In genomic region chr19:40403262-40403984, GRCh38 we compare ENCODE assay signal across 8 cellular contexts. TPM values are rescaled to one million over a fixed set of nuclear protein-coding genes. Genes with fewer than 3 reads are reported as not detected.
A peak's percentile ranks its signal among the peaks of the same experiment; 100 is the strongest.
DNase-seq lines count a peak whose midpoint lies in the region; ATAC-seq and TF ChIP-seq lines count a peak whose summit lies in the region.

No MANE protein-coding gene starts in this region.

- H3K36me3 Mint-ChIP-seq in activated CD4-positive, alpha-beta T cell treated with anti-CD3 and anti-CD28 coated beads, Interleukin-2, amount 10 ng/mL, durations not matched to agents 24 days and 14 days (ENCODE audit: low read depth) = no peaks in the 10 kb centered on the region

- TF ChIP-seq CTCF in 22Rv1 (IDR thresholded peaks at IDR 0.05) (0 out of 2 replicates have a peak, but pooled peaks have one; percentile 6), lower leg skin (IDR thresholded peaks at IDR 0.05) (no peak)

- peak overlapping the region; percentile 77 for H3K27ac ChIP-seq in 22Rv1

- ATAC-seq in GM18502 (IDR thresholded peaks at IDR 0.05; ENCODE audit: poor library complexity, unreplicated experiment) (peak; percentile 60), HG03064 (IDR thresholded peaks at IDR 0.05; ENCODE audit: low read depth, unreplicated experiment) (peak; percentile 47)

- H3K27me3 Mint-ChIP-seq in activated CD4-positive, alpha-beta T cell treated with anti-CD3 and anti-CD28 coated beads, Interleukin-2, amount 10 ng/mL, durations not matched to agents 24 days and 14 days = peaks cover 3% of the 10 kb centered on the region

- intact Hi-C loops in activated CD4-positive, alpha-beta T cell treated with anti-CD3 and anti-CD28 coated beads, Interleukin-2, amount 10 ng/mL, durations not matched to agents 24 days and 14 days (cut with micrococcal nuclease) = no loop called here
- intact Hi-C loops in lower leg skin (cut with DNase I; ENCODE audit: low total_unique reads) = no loop called here

- no peaks in the 10 kb centered on the region for H3K9me3 Mint-ChIP-seq in activated CD4-positive, alpha-beta T cell treated with anti-CD3 and anti-CD28 coated beads, Interleukin-2, amount 10 ng/mL, durations not matched to agents 24 days and 14 days

- H3K4me3 Mint-ChIP-seq in activated CD4-positive, alpha-beta T cell treated with anti-CD3 and anti-CD28 coated beads, Interleukin-2, amount 10 ng/mL, durations not matched to agents 24 days and 14 days = peak overlapping the region; percentile 88

- DNase-seq in NCI-H446 (lab: John Stamatoyannopoulos, UW) (peak; percentile 30 to 79), dedifferentiated amniotic fluid mesenchymal stem cell (ENCODE audit: extremely low spot score) (peak; percentile 46), lower leg skin (ENCODE audit: low spot score in 2 of 2) (peak; percentile 90 to 97)
- peak; percentile 95 for DNase-seq in activated CD4-positive, alpha-beta T cell treated with anti-CD3 and anti-CD28 coated beads, Interleukin-2, amount 10 ng/mL, durations not matched to agents 24 days and 14 days
- peak; percentile 29 to 53 (median 33) for DNase-seq in stimulated activated CD4-positive, alpha-beta T cell treated with anti-CD3 and anti-CD28 coated beads, TNF-alpha, amount 100 ng/mL, for 1 hour (ENCODE audit: low read depth in 3 of 3, low spot score in 1 of 3)

- 1% methylated on average over 41 of the region's 41 CpGs for WGBS in lower leg skin, 2 donors

- peaks cover 23% of the 10 kb centered on the region for H3K4me1 Mint-ChIP-seq in activated CD4-positive, alpha-beta T cell treated with anti-CD3 and anti-CD28 coated beads, Interleukin-2, amount 10 ng/mL, durations not matched to agents 24 days and 14 days

- H3K4me3 ChIP-seq in lower leg skin (ENCODE audit: low read depth, poor library complexity, severe bottlenecking) = peak overlapping the region; percentile 42

- peak overlapping the region; percentile 80 for H3K27ac Mint-ChIP-seq in activated CD4-positive, alpha-beta T cell treated with anti-CD3 and anti-CD28 coated beads, Interleukin-2, amount 10 ng/mL, durations not matched to agents 24 days and 14 days

- TF ChIP-seq POLR2A in lower leg skin (IDR thresholded peaks at IDR 0.05) = no peak

RNA-seq across cellular contexts. Expression of gene PRX, which starts 9.8 kb away (rescaled TPM):
- 0.84 and 0.90 TPM in 2 replicates for total RNA-seq in activated CD4-positive, alpha-beta T cell treated with anti-CD3 and anti-CD28 coated beads, Interleukin-2, amount 10 ng/mL, durations not matched to agents 24 days and 14 days
- total RNA-seq in lower leg skin = 1 to 10 TPM; 2.5 to 7.3 (median 5.6) TPM

RNA-seq across cellular contexts. Expression of gene HIPK4, which starts 13.4 kb away (rescaled TPM):
- total RNA-seq in activated CD4-positive, alpha-beta T cell treated with anti-CD3 and anti-CD28 coated beads, Interleukin-2, amount 10 ng/mL, durations not matched to agents 24 days and 14 days = not detected in 2 replicates
- total RNA-seq in lower leg skin = under 1 TPM; 0.13 to 0.88 (median 0.51) TPM

RNA-seq across cellular contexts. Expression of gene SERTAD1, which starts 22.4 kb away (rescaled TPM):
- total RNA-seq in activated CD4-positive, alpha-beta T cell treated with anti-CD3 and anti-CD28 coated beads, Interleukin-2, amount 10 ng/mL, durations not matched to agents 24 days and 14 days = 19.3 and 20.8 TPM in 2 replicates
- total RNA-seq in lower leg skin = 10 to 100 TPM; 17.3 to 45.7 (median 26.6) TPM

RNA-seq across cellular contexts. Expression of gene SERTAD3, which starts 40.7 kb away (rescaled TPM):
- total RNA-seq in activated CD4-positive, alpha-beta T cell treated with anti-CD3 and anti-CD28 coated beads, Interleukin-2, amount 10 ng/mL, durations not matched to agents 24 days and 14 days = 10.8 and 12.5 TPM in 2 replicates
- total RNA-seq in lower leg skin = 10 to 100 TPM; 20.5 to 26.5 (median 25.0) TPM

RNA-seq across cellular contexts. Expression of gene PLD3, which starts 54.9 kb away (rescaled TPM):
- 49.4 and 52.2 TPM in 2 replicates for total RNA-seq in activated CD4-positive, alpha-beta T cell treated with anti-CD3 and anti-CD28 coated beads, Interleukin-2, amount 10 ng/mL, durations not matched to agents 24 days and 14 days
- 100 to 1,000 TPM; 188 to 287 (median 256) TPM for total RNA-seq in lower leg skin

Comparison
In these comparisons a context has a peak if more than half of its experiments do, and no peak if none do; other contexts are left out.
1. Peak in every context shown above with its lines: DNase-seq, ATAC-seq, H3K4me3 ChIP-seq and H3K27ac ChIP-seq.
2. DNase-seq: peak in every context shown above with its lines; median percentile 95 in activated CD4-positive, alpha-beta T cell treated with anti-CD3 and anti-CD28 coated beads, Interleukin-2, amount 10 ng/mL, durations not matched to agents 24 days and 14 days; 94 in lower leg skin; 54 in NCI-H446; 46 in dedifferentiated amniotic fluid mesenchymal stem cell; 33 in stimulated activated CD4-positive, alpha-beta T cell treated with anti-CD3 and anti-CD28 coated beads, TNF-alpha, amount 100 ng/mL, for 1 hour.